In the genomic region with DNA sequence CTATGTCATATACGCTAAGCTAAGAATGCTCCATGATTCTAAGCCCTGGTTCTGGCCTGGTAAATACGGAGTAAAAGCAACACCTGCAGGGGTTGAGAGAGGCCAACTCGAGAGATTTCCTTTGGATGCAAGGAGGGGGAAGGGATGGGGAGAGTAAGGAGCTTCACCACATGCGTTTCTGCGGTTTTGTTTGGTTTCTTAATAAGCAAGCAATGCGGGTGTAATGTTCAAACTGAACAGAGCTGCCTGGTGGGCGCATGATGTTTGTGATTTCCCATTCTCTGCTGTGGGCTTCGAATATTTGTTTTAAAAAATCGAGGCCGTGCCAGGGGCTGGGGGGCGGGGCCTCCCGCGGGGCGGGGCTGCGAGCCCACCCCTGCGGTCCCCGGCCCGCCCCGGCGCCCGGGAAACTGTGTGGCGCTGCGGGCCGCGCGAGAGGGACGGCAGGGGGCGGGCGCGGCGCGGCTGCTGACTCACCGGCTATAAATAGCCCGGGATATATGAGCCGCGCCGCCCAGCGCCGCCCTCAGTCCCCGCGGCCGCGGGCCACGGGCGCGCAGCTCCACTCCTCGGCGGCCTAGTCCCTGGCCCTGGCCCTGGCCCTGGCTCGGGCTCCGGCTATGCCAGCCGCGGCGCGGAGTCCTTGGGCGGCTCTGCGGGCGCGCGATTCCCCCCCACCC, we compare ENCODE assay signal across 8 cellular contexts. TPM values are rescaled to one million over a fixed set of nuclear protein-coding genes. Genes with fewer than 3 reads are reported as not detected.
DNase-seq lines count a peak whose midpoint lies in the region; ATAC-seq and TF ChIP-seq lines count a peak whose summit lies in the region.

No MANE protein-coding gene starts in this region.

- TF ChIP-seq POLR2A in esophagus muscularis mucosa (IDR thresholded peaks at IDR 0.05; ENCODE audit: low read depth) = peak; percentile 99

- peak overlapping the region; percentile 45 for H3K4me3 Mint-ChIP-seq in activated T-cell treated with anti-CD3 and anti-CD28 coated beads, Interleukin-2, amount 50 U/mL, for 4 hours

- no peaks in the 10 kb centered on the region for H3K27me3 Mint-ChIP-seq in activated T-cell treated with anti-CD3 and anti-CD28 coated beads, Interleukin-2, amount 50 U/mL, for 4 hours (ENCODE audit: low read depth)

- H3K9me3 ChIP-seq in HUES6 (ENCODE audit: control insufficient read depth, insufficient read depth, low read depth, low read length) = no peaks in the 10 kb centered on the region
- H3K9me3 ChIP-seq in esophagus muscularis mucosa = no peaks in the 10 kb centered on the region
- H3K9me3 ChIP-seq in muscle layer of duodenum (ENCODE audit: control insufficient read depth in 1 of 2, low read length in 2 of 2) = no peaks in the 10 kb centered on the region

- H3K4me1 ChIP-seq in HUES6 (ENCODE audit: control insufficient read depth, insufficient read depth, low read length) (peaks cover 30% of the 10 kb centered on the region), esophagus muscularis mucosa (peaks cover 26 to 66% (median 57%) of the 10 kb centered on the region in 4 donors), muscle layer of duodenum (ENCODE audit: control insufficient read depth in 1 of 2, insufficient read depth in 2 of 2, low read length in 2 of 2) (peaks cover 0 to 24% of the 10 kb centered on the region in 2 donors)

- H3K4me1 Mint-ChIP-seq in activated T-cell treated with anti-CD3 and anti-CD28 coated beads, Interleukin-2, amount 50 U/mL, for 4 hours (ENCODE audit: low read depth) = peaks cover 16% of the 10 kb centered on the region

- TF ChIP-seq CTCF in esophagus muscularis mucosa (IDR thresholded peaks at IDR 0.05) = peak; percentile 41 to 63 (median 49)

- peaks cover 2% of the 10 kb centered on the region for H3K36me3 Mint-ChIP-seq in activated T-cell treated with anti-CD3 and anti-CD28 coated beads, Interleukin-2, amount 50 U/mL, for 4 hours (ENCODE audit: insufficient read depth)

- H3K9me3 Mint-ChIP-seq in activated T-cell treated with anti-CD3 and anti-CD28 coated beads, Interleukin-2, amount 50 U/mL, for 4 hours = no peaks in the 10 kb centered on the region

- peak; percentile 47 for ATAC-seq in GM19351 (IDR thresholded peaks at IDR 0.05; ENCODE audit: unreplicated experiment)
- peak; percentile 67 to 70 for ATAC-seq in activated T-cell treated with anti-CD3 and anti-CD28 coated beads, Interleukin-2, amount 50 U/mL, for 4 hours

- DNase-seq in C1 segment of cervical spinal cord (lab: John Stamatoyannopoulos, UW) (peak in 12 of 14 donors; percentile 60 to 88 (median 76)), OCI-M2 (lab: John Stamatoyannopoulos, UW; ENCODE audit: unreplicated experiment) (peak; percentile 64), esophagus muscularis mucosa (ENCODE audit: extremely low spot score) (peak; percentile 96)
- DNase-seq in activated T-cell treated with anti-CD3 and anti-CD28 coated beads, Interleukin-2, amount 50 U/mL, for 4 hours = peak; percentile 86
- DNase-seq in stimulated activated CD8-positive, alpha-beta memory T cell treated with anti-CD3 and anti-CD28 coated beads, Interleukin-4, amount 100 ng/mL, for 48 hours = peak; percentile 89

- peaks cover 25% of the 10 kb centered on the region for H3K36me3 ChIP-seq in HUES6 (ENCODE audit: control insufficient read depth, insufficient read depth, low read length)
- H3K36me3 ChIP-seq in esophagus muscularis mucosa = peaks cover 10 to 23% (median 17%) of the 10 kb centered on the region in 4 donors
- peaks cover 4 to 16% of the 10 kb centered on the region in 2 donors for H3K36me3 ChIP-seq in muscle layer of duodenum (ENCODE audit: control insufficient read depth in 1 of 2, insufficient read depth in 2 of 2, low read length in 2 of 2)

- intact Hi-C loops in esophagus muscularis mucosa (cut with DNase I) = no loop called here

- H3K27ac ChIP-seq in HUES6 (ENCODE audit: low read depth, low read length) (peak overlapping the region; percentile 90; the same call in 1 of the 2 replicates), esophagus muscularis mucosa (replicated peaks in 1 of 4) (peak overlapping the region; percentile 97 to 100 (median 98)), muscle layer of duodenum (ENCODE audit: low read length) (peak overlapping the region; percentile 95)

- no peak for TF ChIP-seq EP300 in esophagus muscularis mucosa (IDR thresholded peaks at IDR 0.05)

- 9% methylated on average over 14 of the region's 59 CpGs for WGBS in esophagus muscularis mucosa

- H3K9ac ChIP-seq in HUES6 (ENCODE audit: low read length) = peak overlapping the region; percentile 81

- H3K4me3 ChIP-seq in HUES6 (ENCODE audit: low read depth, low read length) = peak overlapping the region; percentile 86
- H3K4me3 ChIP-seq in esophagus muscularis mucosa = peak overlapping the region; percentile 67 to 99 (median 86)
- peak overlapping the region; percentile 52 to 95 for H3K4me3 ChIP-seq in muscle layer of duodenum (ENCODE audit: low read depth in 1 of 2, low read length in 2 of 2)

- H3K27me3 ChIP-seq in HUES6 (ENCODE audit: control insufficient read depth, insufficient read depth, low read length) = no peaks in the 10 kb centered on the region; the same call in 1 of the 2 replicates
- peaks cover 0 to 3% (median 0%) of the 10 kb centered on the region in 4 donors for H3K27me3 ChIP-seq in esophagus muscularis mucosa
- no peaks in the 10 kb centered on the region for H3K27me3 ChIP-seq in muscle layer of duodenum (ENCODE audit: low read depth, low read length)

RNA-seq across cellular contexts. Expression of gene BBC3, which starts 5.1 kb away (rescaled TPM):
- 1 to 10 TPM; 4.4 to 6.0 (median 5.7) TPM for total RNA-seq in activated T-cell treated with anti-CD3 and anti-CD28 coated beads, Interleukin-2, amount 50 U/mL, for 4 hours
- 10 to 100 TPM in 2 of 4 donors, 1 to 10 TPM in 2; 5.0 to 21.3 (median 11.5) TPM for total RNA-seq in esophagus muscularis mucosa

RNA-seq across cellular contexts. Expression of gene CCDC9, which starts 30.4 kb away (rescaled TPM):
- 10 to 100 TPM; 24.0 to 34.5 (median 30.4) TPM for total RNA-seq in activated T-cell treated with anti-CD3 and anti-CD28 coated beads, Interleukin-2, amount 50 U/mL, for 4 hours
- 10 to 100 TPM; 22.4 to 30.6 (median 25.5) TPM for total RNA-seq in esophagus muscularis mucosa

RNA-seq across cellular contexts. Expression of gene INAFM1, which starts 48.8 kb away (rescaled TPM):
- 10 to 100 TPM in 2 of 3 donors, 1 to 10 TPM in 1; 9.9 to 10.1 (median 10.0) TPM for total RNA-seq in activated T-cell treated with anti-CD3 and anti-CD28 coated beads, Interleukin-2, amount 50 U/mL, for 4 hours
- 10 to 100 TPM; 12.5 to 17.4 (median 16.9) TPM for total RNA-seq in esophagus muscularis mucosa

Comparison
In these comparisons a context has a peak if more than half of its experiments do, and no peak if none do; other contexts are left out.
1. Peak in every context shown above with its lines: DNase-seq, ATAC-seq, H3K4me3 ChIP-seq and H3K27ac ChIP-seq.